ENCODE assay signal across 1 cellular context in the genomic region with DNA sequence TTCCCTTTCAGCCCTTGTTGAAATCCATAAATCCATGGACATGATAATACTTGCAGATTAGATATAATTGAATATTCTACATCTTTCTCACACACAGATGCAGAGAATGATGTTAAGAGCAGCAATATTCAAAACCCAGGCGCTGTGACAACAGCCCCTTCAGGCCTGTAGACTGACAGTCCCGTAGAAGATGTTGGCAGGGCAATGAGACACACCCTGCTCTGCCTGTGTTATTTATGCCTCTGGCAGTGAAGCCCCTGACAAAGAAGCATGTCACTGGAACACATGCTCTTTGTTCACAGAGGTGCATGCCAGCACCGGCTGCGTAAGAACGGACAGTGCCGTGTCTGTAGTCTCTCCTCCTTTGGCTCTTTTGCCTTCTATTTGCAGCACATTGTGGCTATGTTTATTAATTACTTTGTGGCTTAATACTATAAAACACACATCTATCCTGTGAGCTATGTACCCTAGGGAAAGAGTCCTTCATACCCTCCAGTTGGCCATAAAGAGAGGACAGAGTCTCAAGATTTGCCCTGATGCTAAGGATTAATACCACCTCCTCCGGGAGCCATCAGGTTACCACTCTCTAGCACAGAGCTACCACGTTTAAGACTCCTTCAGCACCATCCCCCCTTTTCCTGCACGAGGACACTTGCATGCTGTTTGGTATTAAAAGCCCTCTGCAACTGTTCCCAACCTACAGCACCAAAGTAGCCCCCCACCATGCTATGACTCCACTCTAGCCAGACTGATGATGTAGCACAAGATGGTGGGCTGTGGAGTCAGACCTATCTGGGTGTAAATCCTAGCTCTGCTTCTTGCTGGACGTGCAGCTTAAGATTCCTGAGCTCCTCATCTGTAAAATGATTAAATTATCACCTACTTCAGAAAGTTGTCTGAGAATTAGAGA.
TF ChIP-seq lines count a peak whose summit lies in the region.

No MANE protein-coding gene starts in this region.

TF ChIP-seq in K562, 482 proteins besides CTCF, POLR2A, EP300 and RAD21 (continued from another document):
- TF ChIP-seq MAX (CRISPR knock-in tag; IDR thresholded peaks at IDR 0.05) = peak; percentile 43; the same call in 1 of the 2 replicates
- TF ChIP-seq NFRKB (IDR thresholded peaks at IDR 0.05; ENCODE audit: low read depth) = peak; percentile 81
- TF ChIP-seq ZC3H4 (CRISPR knock-in tag; IDR thresholded peaks at IDR 0.05; ENCODE audit: borderline replicate concordance) = 0 out of 2 replicates have a peak, but pooled peaks have one; percentile 64
- peak; percentile 14; the same call in 1 of the 2 replicates for TF ChIP-seq PTTG1 (tag; IDR thresholded peaks at IDR 0.05; ENCODE audit: low read depth)
- peak; percentile 8 for TF ChIP-seq TAF9B (IDR thresholded peaks at IDR 0.05; ENCODE audit: partially characterized antibody)
- peak; percentile 55; the same call in 1 of the 2 replicates for TF ChIP-seq BCL6 (CRISPR knock-in tag; IDR thresholded peaks at IDR 0.05)
- TF ChIP-seq NKRF (IDR thresholded peaks at IDR 0.05; ENCODE audit: borderline replicate concordance) = 0 out of 2 replicates have a peak, but pooled peaks have one; percentile 2
- TF ChIP-seq NCOR1 (IDR thresholded peaks at IDR 0.05) = no peak; the same call in 1 of the 2 replicates
- no peak for TF ChIP-seq FOXJ3 (CRISPR knock-in tag; IDR thresholded peaks at IDR 0.05)
- no peak for TF ChIP-seq ZNF143 (CRISPR knock-in tag; IDR thresholded peaks at IDR 0.05)
- TF ChIP-seq MTA3 (IDR thresholded peaks at IDR 0.05; ENCODE audit: borderline replicate concordance) = 0 out of 2 replicates have a peak, but pooled peaks have one; percentile 21
- TF ChIP-seq SOX6 (IDR thresholded peaks at IDR 0.05) = peak; percentile 9; the same call in 1 of the 2 replicates
- TF ChIP-seq ARHGAP35 (IDR thresholded peaks at IDR 0.05; ENCODE audit: partially characterized antibody) = no peak
- TF ChIP-seq, protein P1, sequence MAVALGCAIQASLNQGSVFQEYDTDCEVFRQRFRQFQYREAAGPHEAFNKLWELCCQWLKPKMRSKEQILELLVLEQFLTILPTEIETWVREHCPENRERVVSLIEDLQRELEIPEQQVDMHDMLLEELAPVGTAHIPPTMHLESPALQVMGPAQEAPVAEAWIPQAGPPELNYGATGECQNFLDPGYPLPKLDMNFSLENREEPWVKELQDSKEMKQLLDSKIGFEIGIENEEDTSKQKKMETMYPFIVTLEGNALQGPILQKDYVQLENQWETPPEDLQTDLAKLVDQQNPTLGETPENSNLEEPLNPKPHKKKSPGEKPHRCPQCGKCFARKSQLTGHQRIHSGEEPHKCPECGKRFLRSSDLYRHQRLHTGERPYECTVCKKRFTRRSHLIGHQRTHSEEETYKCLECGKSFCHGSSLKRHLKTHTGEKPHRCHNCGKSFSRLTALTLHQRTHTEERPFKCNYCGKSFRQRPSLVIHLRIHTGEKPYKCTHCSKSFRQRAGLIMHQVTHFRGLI (CRISPR knock-in tag; IDR thresholded peaks at IDR 0.05) = 0 out of 2 replicates have a peak, but pooled peaks have one; percentile 29
- 0 out of 2 replicates have a peak, but pooled peaks have one; percentile 8 for TF ChIP-seq RB1 (IDR thresholded peaks at IDR 0.05; ENCODE audit: low read depth)
- no peak for TF ChIP-seq ZBTB43 (CRISPR knock-in tag; IDR thresholded peaks at IDR 0.05)
- TF ChIP-seq MEF2D (tag; conservative IDR thresholded peaks at IDR 0.05; ENCODE audit: low read depth) = 0 out of 2 replicates have a peak, but pooled peaks have one; percentile 12
- TF ChIP-seq RBFOX2 (IDR thresholded peaks at IDR 0.05; ENCODE audit: low read depth, low read length) = peak; percentile 65
- 0 out of 2 replicates have a peak, but pooled peaks have one; percentile 21 for TF ChIP-seq ETV5 (CRISPR knock-in tag; IDR thresholded peaks at IDR 0.05; ENCODE audit: low read depth)
- TF ChIP-seq EP400 (IDR thresholded peaks at IDR 0.05) = peak; percentile 36
- peak; percentile 65; the same call in 1 of the 2 replicates for TF ChIP-seq KLF6 (CRISPR knock-in tag; IDR thresholded peaks at IDR 0.05; ENCODE audit: borderline replicate concordance)
- TF ChIP-seq HMG20B (CRISPR knock-in tag; IDR thresholded peaks at IDR 0.05) = 0 out of 2 replicates have a peak, but pooled peaks have one; percentile 65
- TF ChIP-seq, protein P2, sequence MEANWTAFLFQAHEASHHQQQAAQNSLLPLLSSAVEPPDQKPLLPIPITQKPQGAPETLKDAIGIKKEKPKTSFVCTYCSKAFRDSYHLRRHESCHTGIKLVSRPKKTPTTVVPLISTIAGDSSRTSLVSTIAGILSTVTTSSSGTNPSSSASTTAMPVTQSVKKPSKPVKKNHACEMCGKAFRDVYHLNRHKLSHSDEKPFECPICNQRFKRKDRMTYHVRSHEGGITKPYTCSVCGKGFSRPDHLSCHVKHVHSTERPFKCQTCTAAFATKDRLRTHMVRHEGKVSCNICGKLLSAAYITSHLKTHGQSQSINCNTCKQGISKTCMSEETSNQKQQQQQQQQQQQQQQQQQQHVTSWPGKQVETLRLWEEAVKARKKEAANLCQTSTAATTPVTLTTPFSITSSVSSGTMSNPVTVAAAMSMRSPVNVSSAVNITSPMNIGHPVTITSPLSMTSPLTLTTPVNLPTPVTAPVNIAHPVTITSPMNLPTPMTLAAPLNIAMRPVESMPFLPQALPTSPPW (CRISPR knock-in tag; IDR thresholded peaks at IDR 0.05) = no peak
- no peak for TF ChIP-seq SMAD1 (IDR thresholded peaks at IDR 0.05; ENCODE audit: low read depth, low read length, partially characterized antibody)
- peak; percentile 59; the same call in 1 of the 2 replicates for TF ChIP-seq ZNF311 (CRISPR knock-in tag; IDR thresholded peaks at IDR 0.05)
- no peak for TF ChIP-seq MXD1 (CRISPR knock-in tag; IDR thresholded peaks at IDR 0.05; ENCODE audit: borderline replicate concordance, poor library complexity, severe bottlenecking)
- TF ChIP-seq NEUROD1 (IDR thresholded peaks at IDR 0.05; ENCODE audit: borderline replicate concordance, low read depth, low read length, partially characterized antibody) = no peak
- TF ChIP-seq L3MBTL2 (IDR thresholded peaks at IDR 0.05) = peak; percentile 63
- peak; percentile 60 for TF ChIP-seq ZFX (CRISPR knock-in tag; IDR thresholded peaks at IDR 0.05)
- TF ChIP-seq ZNF354B (CRISPR knock-in tag; IDR thresholded peaks at IDR 0.05) = no peak
- TF ChIP-seq, protein P3, sequence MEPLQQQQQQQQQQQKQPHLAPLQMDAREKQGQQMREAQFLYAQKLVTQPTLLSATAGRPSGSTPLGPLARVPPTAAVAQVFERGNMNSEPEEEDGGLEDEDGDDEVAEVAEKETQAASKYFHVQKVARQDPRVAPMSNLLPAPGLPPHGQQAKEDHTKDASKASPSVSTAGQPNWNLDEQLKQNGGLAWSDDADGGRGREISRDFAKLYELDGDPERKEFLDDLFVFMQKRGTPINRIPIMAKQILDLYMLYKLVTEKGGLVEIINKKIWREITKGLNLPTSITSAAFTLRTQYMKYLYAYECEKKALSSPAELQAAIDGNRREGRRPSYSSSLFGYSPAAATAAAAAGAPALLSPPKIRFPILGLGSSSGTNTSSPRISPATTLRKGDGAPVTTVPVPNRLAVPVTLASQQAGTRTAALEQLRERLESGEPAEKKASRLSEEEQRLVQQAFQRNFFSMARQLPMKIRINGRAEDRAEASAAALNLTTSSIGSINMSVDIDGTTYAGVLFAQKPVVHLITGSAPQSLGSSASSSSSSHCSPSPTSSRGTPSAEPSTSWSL (CRISPR knock-in tag; IDR thresholded peaks at IDR 0.05; ENCODE audit: borderline replicate concordance) = 0 out of 2 replicates have a peak, but pooled peaks have one; percentile 24
